ENCODE assay signal across 24 cellular contexts in genomic region chr12:6390084-6390799, GRCh38. TPM values are rescaled to one million over a fixed set of nuclear protein-coding genes. Genes with fewer than 3 reads are reported as not detected.
DNase-seq lines count a peak whose midpoint lies in the region; ATAC-seq and TF ChIP-seq lines count a peak whose summit lies in the region.
"Had no signal": no experiment of that assay in that cellular context is flagged by ENCODE, and none has a peak within 500 bp of the region (broad histone marks: within the 10 kb centered on the region; RNA-seq: fewer than 3 reads in every experiment).

No MANE protein-coding gene starts in this region.

- no peaks in the 10 kb centered on the region for H3K9me3 ChIP-seq in neuronal stem cell (replicated peaks in 1 of 2; ENCODE audit: control insufficient read depth in 2 of 2, insufficient read depth in 1 of 2, low read depth in 1 of 2, low read length in 2 of 2)
- H3K9me3 ChIP-seq: gastrocnemius medialis, psoas muscle had no signal

- no peak overlapping the region for H3K27ac ChIP-seq in neuronal stem cell (replicated peaks; ENCODE audit: low read length)
- H3K27ac ChIP-seq: gastrocnemius medialis, psoas muscle had no signal

- peak overlapping the region in 5 of 7 donors; percentile 37 to 83 (median 81) for H3K27ac Mint-ChIP-seq in CD14-positive monocyte
- peak overlapping the region; percentile 31 for H3K27ac Mint-ChIP-seq in activated T-helper 17 cell treated with anti-CD3 and anti-CD28 coated beads, Interleukin-2, amount 50 U/mL, for 72 hours
- H3K27ac Mint-ChIP-seq: CD8-positive, alpha-beta T cell; T-cell had no signal

- no peak overlapping the region for H2AK5ac ChIP-seq in neuronal stem cell (ENCODE audit: low read depth, low read length)

- no peak overlapping the region for H3K4me2 ChIP-seq in neuronal stem cell (ENCODE audit: insufficient read depth, low read length, poor library complexity, severe bottlenecking)

- H2BK15ac ChIP-seq in neuronal stem cell (ENCODE audit: low read length): peak overlapping the region; percentile 77

- no peak overlapping the region for H4K8ac ChIP-seq in neuronal stem cell (ENCODE audit: low read depth, low read length)

- H3K36me3 Mint-ChIP-seq in CD14-positive monocyte: peaks cover 50 to 75% of the 10 kb centered on the region in 2 donors
- H3K36me3 Mint-ChIP-seq in activated T-helper 17 cell treated with anti-CD3 and anti-CD28 coated beads, Interleukin-2, amount 50 U/mL, for 72 hours (ENCODE audit: low read depth): no peaks in the 10 kb centered on the region
- H3K36me3 Mint-ChIP-seq: CD8-positive, alpha-beta T cell; T-cell had no signal

- DNase-seq in CD14-positive monocyte (ENCODE audit: low spot score) (no peak), neuronal stem cell (ENCODE audit: low spot score) (no peak), NCI-H1694 treated with DMSO at 0.1 percent for 48 hours (lab: John Stamatoyannopoulos, UW) (no peak), pons (ENCODE audit: low spot score) (no peak)
- DNase-seq: activated CD4-positive, alpha-beta T cell treated with anti-CD3 and anti-CD28 coated beads, Interleukin-2, amount 50 U/mL, for 1 hour; activated CD8-positive, alpha-beta memory T cell treated with anti-CD3 and anti-CD28 coated beads, Interleukin-2, amount 50 U/mL, for 48 hours; activated effector memory CD4-positive, alpha-beta T cell treated with anti-CD3 and anti-CD28 coated beads, Interleukin-2, amount 50 U/mL, for 16 hours; CD8-positive, alpha-beta T cell; DMS79; erythroblast; gastrocnemius medialis; mesendoderm; NCI-H1436; NCI-H774; nephron progenitor cell; OCI-M1; psoas muscle; SHP77 treated with DMSO at 0.1 percent for 48 hours; T-cell had no signal

- no peak for TF ChIP-seq CTCF in CD14-positive monocyte (IDR thresholded peaks at IDR 0.05)

- H4K91ac ChIP-seq in neuronal stem cell (ENCODE audit: low read depth, low read length, poor library complexity): no peak overlapping the region

- peaks cover 0 to 11% (median 0%) of the 10 kb centered on the region in 3 experiments for H3K27me3 ChIP-seq in neuronal stem cell (ENCODE audit: control insufficient read depth in 3 of 3, insufficient read depth in 3 of 3, low read depth in 1 of 3, low read length in 3 of 3)
- H3K27me3 ChIP-seq: gastrocnemius medialis had no signal

- H2BK12ac ChIP-seq in neuronal stem cell (ENCODE audit: low read length): no peak overlapping the region

- H3K4me1 Mint-ChIP-seq in CD14-positive monocyte: peaks cover 82% of the 10 kb centered on the region
- peaks cover 3% of the 10 kb centered on the region for H3K4me1 Mint-ChIP-seq in activated T-helper 17 cell treated with anti-CD3 and anti-CD28 coated beads, Interleukin-2, amount 50 U/mL, for 72 hours
- H3K4me1 Mint-ChIP-seq: T-cell had no signal

- H2BK5ac ChIP-seq in neuronal stem cell (ENCODE audit: low read length): no peak overlapping the region

- peaks cover 0 to 5% (median 0%) of the 10 kb centered on the region in 3 donors for H3K27me3 Mint-ChIP-seq in CD14-positive monocyte (ENCODE audit: low read depth in 3 of 3)
- no peaks in the 10 kb centered on the region for H3K27me3 Mint-ChIP-seq in activated T-helper 17 cell treated with anti-CD3 and anti-CD28 coated beads, Interleukin-2, amount 50 U/mL, for 72 hours

- no peaks in the 10 kb centered on the region for H3K36me3 ChIP-seq in neuronal stem cell (replicated peaks in 1 of 2; ENCODE audit: control insufficient read depth in 2 of 2, insufficient read depth in 2 of 2, low read length in 2 of 2)

- H3K79me1 ChIP-seq in neuronal stem cell (ENCODE audit: low read depth, low read length): no peaks in the 10 kb centered on the region

- peak overlapping the region; percentile 55 for H2AFZ ChIP-seq in neuronal stem cell (ENCODE audit: low read length)

- H3K4ac ChIP-seq in neuronal stem cell (ENCODE audit: low read length): no peak overlapping the region

- no peak overlapping the region for H3K4me3 ChIP-seq in neuronal stem cell (ENCODE audit: low read length in 2 of 2)
- H3K4me3 ChIP-seq: gastrocnemius medialis, psoas muscle had no signal

- peak overlapping the region; percentile 27 for H3K18ac ChIP-seq in neuronal stem cell (ENCODE audit: low read length)

- no peak overlapping the region for H3K4me3 Mint-ChIP-seq in CD14-positive monocyte
- no peak overlapping the region for H3K4me3 Mint-ChIP-seq in activated T-helper 17 cell treated with anti-CD3 and anti-CD28 coated beads, Interleukin-2, amount 50 U/mL, for 72 hours
- H3K4me3 Mint-ChIP-seq: CD8-positive, alpha-beta T cell; nephron progenitor cell; T-cell had no signal

- no peak for ATAC-seq in activated T-helper 17 cell treated with anti-CD3 and anti-CD28 coated beads, Interleukin-2, amount 50 U/mL, for 72 hours (replicated peaks)
- no peak for ATAC-seq in HG02623 (IDR thresholded peaks at IDR 0.05; ENCODE audit: unreplicated experiment)
- ATAC-seq: CD8-positive, alpha-beta T cell; gastrocnemius medialis; T-cell had no signal

- peak overlapping the region; percentile 23 for H3K23ac ChIP-seq in neuronal stem cell (ENCODE audit: low read depth, low read length, poor library complexity)

- H3K14ac ChIP-seq in neuronal stem cell (ENCODE audit: low read length): no peak overlapping the region

- no peak overlapping the region for H2BK120ac ChIP-seq in neuronal stem cell (ENCODE audit: low read depth, low read length)

- H3K9ac ChIP-seq in neuronal stem cell (ENCODE audit: low read depth, low read length, poor library complexity): peak overlapping the region; percentile 50

- H3K9me3 Mint-ChIP-seq in CD14-positive monocyte: no peaks in the 10 kb centered on the region
- no peaks in the 10 kb centered on the region for H3K9me3 Mint-ChIP-seq in activated T-helper 17 cell treated with anti-CD3 and anti-CD28 coated beads, Interleukin-2, amount 50 U/mL, for 72 hours
- H3K9me3 Mint-ChIP-seq: CD8-positive, alpha-beta T cell; nephron progenitor cell; T-cell had no signal

- WGBS in neuronal stem cell (ENCODE audit: extremely low coverage in 2 of 2, insufficient read length in 2 of 2, insufficient replicate concordance in 1 of 2), 2 donors: no CpG with 5 or more reads among the region's 15 CpGs

- intact Hi-C loops in CD14-positive monocyte (cut with micrococcal nuclease): no loop called here

- H3K4me1 ChIP-seq in neuronal stem cell (ENCODE audit: control insufficient read depth in 2 of 2, insufficient read depth in 1 of 2, low read depth in 1 of 2, low read length in 2 of 2): no peaks in the 10 kb centered on the region

RNA-seq across cellular contexts. Expression of gene LTBR, which starts 6.3 kb away (rescaled TPM):
- 10 to 100 TPM; 56.4 to 60.6 TPM for polyA plus RNA-seq in CD14-positive monocyte
- under 1 TPM; 0.56 to 0.61 TPM for total RNA-seq in activated T-helper 17 cell treated with anti-CD3 and anti-CD28 coated beads, Interleukin-2, amount 50 U/mL, for 72 hours
- 2.3 TPM for polyA plus RNA-seq in neuronal stem cell (2013, experiment 1 of 2)
- 2.3 TPM for polyA plus RNA-seq in neuronal stem cell (2013, experiment 2 of 2)

RNA-seq across cellular contexts. Expression of gene SCNN1A, which starts 14.9 kb away (rescaled TPM):
- polyA plus RNA-seq in CD14-positive monocyte: under 1 TPM; 0.11 to 0.63 TPM
- 1 to 10 TPM in 1 of 2 donors, not detected in 1; 1.6 TPM for total RNA-seq in activated T-helper 17 cell treated with anti-CD3 and anti-CD28 coated beads, Interleukin-2, amount 50 U/mL, for 72 hours
- 0.40 TPM for polyA plus RNA-seq in neuronal stem cell (2013, experiment 1 of 2)
- polyA plus RNA-seq in neuronal stem cell (2013, experiment 2 of 2): 0.68 TPM
- total RNA-seq: temporal lobe had no signal

RNA-seq across cellular contexts. Expression of gene TNFRSF1A, which starts 48.4 kb away (rescaled TPM):
- 100 to 1,000 TPM; 108 to 157 TPM for polyA plus RNA-seq in CD14-positive monocyte
- total RNA-seq in activated T-helper 17 cell treated with anti-CD3 and anti-CD28 coated beads, Interleukin-2, amount 50 U/mL, for 72 hours: 10 to 100 TPM; 42.1 to 74.1 TPM
- 35.2 TPM for polyA plus RNA-seq in neuronal stem cell (2013, experiment 1 of 2)
- 34.5 TPM for polyA plus RNA-seq in neuronal stem cell (2013, experiment 2 of 2)

RNA-seq across cellular contexts. Expression of gene CD27, which starts 54.5 kb away (rescaled TPM):
- 1 to 10 TPM in 1 of 2 donors, under 1 TPM in 1; 0.88 to 1.2 TPM for polyA plus RNA-seq in CD14-positive monocyte
- 10 to 100 TPM; 21.1 to 42.1 TPM for total RNA-seq in activated T-helper 17 cell treated with anti-CD3 and anti-CD28 coated beads, Interleukin-2, amount 50 U/mL, for 72 hours
- polyA plus RNA-seq in neuronal stem cell (2013, experiment 1 of 2): 0.14 TPM
- polyA plus RNA-seq in neuronal stem cell (2013, experiment 2 of 2): 0.11 TPM
- total RNA-seq: dermis microvascular lymphatic vessel endothelial cell, M059J had no signal
